ENCODE assay signal across 8 cellular contexts in the genomic region with DNA sequence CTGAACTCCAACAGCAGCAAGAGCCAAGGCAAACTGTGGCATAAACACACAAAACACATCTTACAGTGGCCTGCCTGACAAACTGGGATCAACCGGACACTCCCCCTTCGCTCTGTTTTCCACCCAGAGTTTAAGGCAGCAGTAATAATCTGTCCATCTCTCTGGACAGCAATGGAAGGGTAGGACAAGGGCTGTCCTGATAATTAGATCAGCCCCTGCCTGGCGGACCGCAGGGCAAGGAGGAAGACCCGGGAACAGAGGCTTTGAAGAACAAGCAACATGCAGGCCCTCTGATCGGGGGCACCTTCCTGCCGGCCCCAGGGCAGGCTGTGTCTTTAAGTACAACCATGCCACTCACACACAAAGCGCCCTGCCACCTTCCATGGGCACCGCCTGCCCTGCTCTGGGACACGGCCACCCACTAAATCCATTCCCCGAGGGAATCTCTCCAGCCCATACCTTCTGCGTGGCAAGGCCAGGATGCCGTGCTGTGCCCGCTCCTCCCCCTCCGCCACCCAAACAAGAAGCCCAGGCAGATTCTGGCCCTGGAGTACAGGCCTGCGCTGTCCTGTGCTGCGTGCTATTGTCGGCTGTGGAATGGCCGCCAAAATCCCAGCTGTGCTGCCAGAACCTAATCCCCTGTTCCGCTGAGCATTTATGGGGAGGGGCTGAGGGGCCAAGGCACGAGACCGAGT. TPM values are rescaled to one million over a fixed set of nuclear protein-coding genes. Genes with fewer than 3 reads are reported as not detected.
A peak's percentile ranks its signal among the peaks of the same experiment; 100 is the strongest.
DNase-seq lines count a peak whose midpoint lies in the region; ATAC-seq, FAIRE-seq and TF ChIP-seq lines count a peak whose summit lies in the region.

No MANE protein-coding gene starts in this region.

- H3K4me1 ChIP-seq in IMR-90 (ENCODE audit: control insufficient read depth, insufficient read depth, low read length) (peaks cover 10% of the 10 kb centered on the region), adrenal gland (replicated peaks in 1 of 2) (peaks cover 45 to 49% of the 10 kb centered on the region in 2 donors), vagina (peaks cover 52% of the 10 kb centered on the region)

- no CpG with 5 or more reads among the region's 22 CpGs for WGBS in IMR-90 (ENCODE audit: extremely low coverage in 2 of 2, insufficient read length in 1 of 2), 2 experiments
- 0 to 1% (median 0%) methylated on average over 7 to 22 of the region's 22 CpGs for WGBS in adrenal gland, 4 donors

- H3K36me3 ChIP-seq in IMR-90 (ENCODE audit: control insufficient read depth, insufficient read depth, low read length) (no peaks in the 10 kb centered on the region), adrenal gland (replicated peaks in 1 of 2) (no peaks in the 10 kb centered on the region), vagina (no peaks in the 10 kb centered on the region)

- peak overlapping the region; percentile 99 for H2AK5ac ChIP-seq in IMR-90 (ENCODE audit: low read depth, low read length)

- FAIRE-seq in D721Med (lab: Jason Lieb, UNC) = no peak

- in situ Hi-C loops in IMR-90 (cut with MboI; ENCODE audit: low sequenced_read_pairs) = no loop called here

- no peaks in the 10 kb centered on the region for H3K27me3 ChIP-seq in IMR-90 (ENCODE audit: control insufficient read depth, insufficient read depth, low read length)
- no peaks in the 10 kb centered on the region for H3K27me3 ChIP-seq in adrenal gland
- H3K27me3 ChIP-seq in vagina = no peaks in the 10 kb centered on the region

- peak overlapping the region; percentile 96 for H3K56ac ChIP-seq in IMR-90 (ENCODE audit: extremely low read depth, insufficient read depth, low read length)

- peaks cover 18% of the 10 kb centered on the region for H3K9me1 ChIP-seq in IMR-90 (ENCODE audit: insufficient read depth, low read length)

- TF ChIP-seq POLR2A in IMR-90 (IDR thresholded peaks at IDR 0.05; ENCODE audit: low read depth, low read length) (peak; percentile 76), adrenal gland (IDR thresholded peaks at IDR 0.05) (peak; percentile 40 to 92), vagina (IDR thresholded peaks at IDR 0.05) (peak in 1 of 2 donors; percentile 44)

- H3K18ac ChIP-seq in IMR-90 (ENCODE audit: low read depth, low read length) = peak overlapping the region; percentile 83

- peak overlapping the region; percentile 96 for H2BK15ac ChIP-seq in IMR-90 (ENCODE audit: low read depth, low read length)

- CTCF ChIA-PET in IMR-90 (lab: Yijun Ruan, JAX) = interaction anchor here (1.2 kb wide), 1 partner anchor 142 kb away, joined by 3 read pairs; no protein-coding TSS in a partner anchor

- peak overlapping the region; percentile 93 for H2AFZ ChIP-seq in IMR-90 (replicated peaks; ENCODE audit: low read length, poor library complexity)

- peak overlapping the region; percentile 98 for H4K5ac ChIP-seq in IMR-90 (ENCODE audit: low read depth, low read length)

- peak overlapping the region; percentile 100 for H2AK9ac ChIP-seq in IMR-90 (replicated peaks; ENCODE audit: low read depth, low read length, poor library complexity)

- peaks cover 25% of the 10 kb centered on the region for H4K20me1 ChIP-seq in IMR-90 (ENCODE audit: insufficient read depth, low read length)

- H3K9ac ChIP-seq in IMR-90 (ENCODE audit: low read depth, low read length) = peak overlapping the region; percentile 99

- peak overlapping the region; percentile 99 for H4K91ac ChIP-seq in IMR-90 (ENCODE audit: insufficient read depth, low read depth, low read length)

- H3K4me3 ChIP-seq in IMR-90 (ENCODE audit: insufficient read depth, low read depth, low read length) (peak overlapping the region; percentile 76), adrenal gland (peak overlapping the region in 3 of 4 donors; percentile 26 to 71 (median 51)), vagina (peak overlapping the region; percentile 65 to 68)

- H2BK120ac ChIP-seq in IMR-90 (ENCODE audit: low read depth, low read length) = peak overlapping the region; percentile 87

- peak overlapping the region; percentile 96 for H2BK5ac ChIP-seq in IMR-90 (ENCODE audit: low read depth, low read length, poor library complexity, severe bottlenecking)

- peak overlapping the region; percentile 96 for H3K4ac ChIP-seq in IMR-90 (ENCODE audit: low read depth, low read length)

- H3K27ac ChIP-seq in IMR-90 (ENCODE audit: insufficient read depth, low read length) (peak overlapping the region; percentile 95), adrenal gland (peak overlapping the region; percentile 90 to 98 (median 96)), vagina (peak overlapping the region; percentile 96)

- DNase-seq in DMS 273 (lab: John Stamatoyannopoulos, UW; ENCODE audit: unreplicated experiment) (peak; percentile 79), IMR-90 (peak; percentile 75), SHP77 (lab: John Stamatoyannopoulos, UW) (peak; percentile 59 to 80), adrenal gland (peak; percentile 76 to 92 (median 85)), Right ventricle myocardium superior (peak; percentile 86), omental fat pad (ENCODE audit: low spot score) (no peak), vagina (ENCODE audit: extremely low spot score in 2 of 2) (peak in 1 of 2 donors; percentile 91), D721Med (ENCODE audit: insufficient read length, low spot score) (no peak)

- H4K8ac ChIP-seq in IMR-90 (ENCODE audit: low read depth in 2 of 2, low read length in 2 of 2) = peak overlapping the region; percentile 100

- POLR2A ChIA-PET in IMR-90 (lab: Charles Lee; ENCODE audit: unreplicated experiment) = interaction anchor here (1.0 kb wide), 2 partner anchors 24 to 34 kb away, joined by 3 to 4 read pairs; no protein-coding TSS in a partner anchor

- ATAC-seq in IMR-90 (ENCODE audit: low read depth) (peak; percentile 65), Right ventricle myocardium superior (ENCODE audit: poor library complexity) (peak; percentile 79), omental fat pad (ENCODE audit: low FRiP score) (peak; percentile 71)

- TF ChIP-seq CTCF in IMR-90 (conservative IDR thresholded peaks at IDR 0.05; ENCODE audit: low read depth, low read length) (no peak), adrenal gland (IDR thresholded peaks at IDR 0.05) (peak in 1 of 6 experiments; percentile 14), omental fat pad (IDR thresholded peaks at IDR 0.05) (no peak), vagina (IDR thresholded peaks at IDR 0.05) (no peak), D721Med (IDR thresholded peaks at IDR 0.05; ENCODE audit: insufficient read depth, missing control alignments) (no peak)

- H2BK20ac ChIP-seq in IMR-90 (ENCODE audit: low read depth, low read length) = peak overlapping the region; percentile 77

- peaks cover 12 to 85% of the 10 kb centered on the region in 2 experiments for H3K79me1 ChIP-seq in IMR-90 (ENCODE audit: low read depth in 1 of 2, low read length in 2 of 2)

- no peak for TF ChIP-seq RAD21 in IMR-90 (IDR thresholded peaks at IDR 0.05; ENCODE audit: low read length)

- dilution Hi-C loops in IMR-90 (cut with HindIII; ENCODE audit: low sequenced_read_pairs, unreplicated experiment) = no loop called here

- BruUV-seq in IMR-90 (replicated peaks; lab: Mats Ljungman, UMichigan) = no TSS peak

- H3K9me3 ChIP-seq in IMR-90 (ENCODE audit: control insufficient read depth, insufficient read depth, low read length) (no peaks in the 10 kb centered on the region), adrenal gland (replicated peaks in 1 of 3) (no peaks in the 10 kb centered on the region), vagina (no peaks in the 10 kb centered on the region)

- H3K23ac ChIP-seq in IMR-90 (ENCODE audit: low read depth, low read length) = peak overlapping the region; percentile 98

- intact Hi-C loops in IMR-90 (cut with micrococcal nuclease) (loop anchor here (1.0 kb wide), 1 partner anchor 39 kb away; the partner anchor contains the start of genes LRRC51 and NUMA1), adrenal gland (cut with DNase I) (no loop called here), Right ventricle myocardium superior (cut with DNase I) (no loop called here), vagina (cut with DNase I) (loop anchor here (2.0 kb wide), 1 partner anchor 39 kb away; the partner anchor contains the start of genes LRRC51 and NUMA1)

- peak overlapping the region; percentile 98 for H3K14ac ChIP-seq in IMR-90 (replicated peaks; ENCODE audit: low read depth, low read length)

- H3K4me2 ChIP-seq in IMR-90 (ENCODE audit: low read depth, low read length) = peak overlapping the region; percentile 84

TF ChIP-seq in IMR-90, 13 proteins besides CTCF, POLR2A, EP300 and RAD21 (continues in another document):
- 0 out of 2 replicates have a peak, but pooled peaks have one; percentile 15 for TF ChIP-seq MXI1 (IDR thresholded peaks at IDR 0.05; ENCODE audit: borderline replicate concordance, low read depth, low read length)
- no peak for TF ChIP-seq MAFK (IDR thresholded peaks at IDR 0.05; ENCODE audit: low read depth, low read length)
- no peak for TF ChIP-seq SMC3 (IDR thresholded peaks at IDR 0.05; ENCODE audit: low read depth, low read length)
- TF ChIP-seq CHD1 (IDR thresholded peaks at IDR 0.05; ENCODE audit: low read depth, low read length) = no peak
- peak; percentile 34; the same call in 1 of the 2 replicates for TF ChIP-seq MAZ (IDR thresholded peaks at IDR 0.05; ENCODE audit: borderline replicate concordance, low read depth, low read length)

RNA-seq across cellular contexts. Expression of gene NUMA1, which starts 38.8 kb away (rescaled TPM):
- total RNA-seq in IMR-90 (2012; rRNA removed) = 56.7 and 61.7 TPM in 2 replicates
- 97.0 and 107 TPM in 2 replicates for polyA plus RNA-seq in IMR-90 (2012; rRNA removed)
- polyA plus RNA-seq in IMR-90 (2012; cell fraction: cytosol; rRNA removed) = 29.3 and 55.3 TPM in 2 replicates
- 250 and 340 TPM in 2 replicates for polyA plus RNA-seq in IMR-90 (2012; cell fraction: nucleus; rRNA removed; ENCODE audit: low replicate concordance)
- total RNA-seq in adrenal gland = 100 to 1,000 TPM; 158 to 380 (median 274) TPM
- 100 to 1,000 TPM in 2 of 3 donors, 10 to 100 TPM in 1; 86.7 to 677 (median 313) TPM for polyA plus RNA-seq in adrenal gland
- 75.0 TPM for total RNA-seq in Right ventricle myocardium superior
- 100 to 1,000 TPM; 113 to 270 (median 159) TPM for total RNA-seq in omental fat pad
- 314 TPM for total RNA-seq in vagina

RNA-seq across cellular contexts. Expression of gene LRRC51, which starts 39.1 kb away (rescaled TPM):
- total RNA-seq in IMR-90 (2012; rRNA removed) (4.4 and 5.6 TPM in 2 replicates), adrenal gland (10 to 100 TPM in 5 of 8 donors, 1 to 10 TPM in 3; 2.4 to 15.4 (median 11.2) TPM), Right ventricle myocardium superior (6.4 TPM), omental fat pad (1 to 10 TPM; 4.0 to 10.0 (median 5.4) TPM), vagina (5.6 TPM)
- polyA plus RNA-seq in IMR-90 (2012; rRNA removed) (5.3 and 6.3 TPM in 2 replicates), adrenal gland (10 to 100 TPM in 2 of 3 donors, 1 to 10 TPM in 1; 5.3 to 15.7 (median 10.4) TPM)
- 3.2 and 6.6 TPM in 2 replicates for polyA plus RNA-seq in IMR-90 (2012; cell fraction: cytosol; rRNA removed)
- 2.7 and 4.4 TPM in 2 replicates for polyA plus RNA-seq in IMR-90 (2012; cell fraction: nucleus; rRNA removed; ENCODE audit: low replicate concordance)

RNA-seq across cellular contexts. Expression of gene IL18BP, which starts 42.8 kb away (rescaled TPM):
- total RNA-seq in IMR-90 (2012; rRNA removed) (0.83 and 0.90 TPM in 2 replicates), adrenal gland (10 to 100 TPM in 4 of 8 donors, 1 to 10 TPM in 4; 4.3 to 41.2 (median 9.7) TPM), Right ventricle myocardium superior (3.7 TPM), omental fat pad (10 to 100 TPM in 2 of 4 donors, 1 to 10 TPM in 2; 4.1 to 16.7 (median 10.8) TPM), vagina (2.7 TPM)
- polyA plus RNA-seq in IMR-90 (2012; rRNA removed) (3.2 and 3.7 TPM in 2 replicates), adrenal gland (10 to 100 TPM; 17.3 to 25.4 (median 19.2) TPM)
- 0.55 and 0.79 TPM in 2 replicates for polyA plus RNA-seq in IMR-90 (2012; cell fraction: cytosol; rRNA removed)
- polyA plus RNA-seq in IMR-90 (2012; cell fraction: nucleus; rRNA removed; ENCODE audit: low replicate concordance) = 41.8 and 42.5 TPM in 2 replicates

Comparison
In these comparisons a context has a peak if more than half of its experiments do, and no peak if none do; other contexts are left out.
1. DNase-seq: peak in DMS 273 (single experiment), IMR-90 (single experiment), SHP77 (2 of 2), adrenal gland (7 of 7) and Right ventricle myocardium superior (single experiment); none in omental fat pad (single experiment) and D721Med (single experiment).
2. intact Hi-C loops: an anchor here in IMR-90 (1.0 kb wide) and vagina (2.0 kb wide); none called in adrenal gland and Right ventricle myocardium superior.
3. Peak in every context shown above with its lines, with median percentiles within 50 percentile points of each other: ATAC-seq, H3K27ac ChIP-seq and H3K4me3 ChIP-seq.